ENCODE assay signal across 8 cellular contexts in the genomic region with DNA sequence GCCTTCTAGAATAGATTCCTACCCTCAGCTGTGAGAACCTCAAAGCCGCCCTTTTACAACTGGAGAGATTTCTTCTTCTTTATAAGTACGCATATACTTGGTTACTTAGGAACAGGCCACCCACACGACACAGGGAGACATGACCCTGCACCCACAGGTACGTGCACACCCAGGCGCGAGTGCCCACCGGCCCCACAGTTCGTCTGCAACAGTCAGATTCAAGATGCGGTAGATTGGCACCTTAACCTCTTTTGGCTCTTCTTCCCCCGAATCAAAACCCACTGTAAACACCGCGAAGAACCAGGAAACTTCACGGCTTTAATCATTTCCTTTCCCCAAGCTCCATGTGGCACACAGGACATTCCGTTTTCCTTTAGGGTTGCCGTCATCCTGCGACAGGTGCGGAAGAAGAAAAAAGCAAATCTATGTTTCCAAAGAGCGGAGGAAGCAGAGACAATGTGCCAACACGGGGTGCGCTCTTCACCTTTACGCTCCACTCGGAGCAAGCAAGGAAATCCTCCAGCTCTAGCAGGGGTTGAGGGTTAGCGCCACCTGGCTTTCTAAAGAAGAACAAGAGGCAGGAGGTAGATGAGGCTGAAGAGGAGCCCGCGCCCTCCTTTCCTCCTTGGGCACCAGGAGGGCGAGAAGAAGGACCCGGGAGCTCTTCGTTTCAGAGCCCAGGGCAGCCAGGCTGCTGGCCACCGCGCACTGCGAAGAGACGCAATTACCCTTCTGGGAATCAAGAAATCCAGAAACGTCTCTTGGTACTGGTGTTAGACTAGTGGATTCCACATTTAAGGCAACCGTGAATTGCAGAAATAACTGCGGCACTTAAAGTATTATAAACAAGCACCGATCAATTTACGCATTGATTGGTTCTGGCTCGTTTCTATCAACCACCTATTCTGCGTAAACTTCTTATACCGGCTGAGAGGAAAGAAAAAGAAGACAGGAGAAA. TPM values are rescaled to one million over a fixed set of nuclear protein-coding genes. Genes with fewer than 3 reads are reported as not detected.
DNase-seq lines count a peak whose midpoint lies in the region; ATAC-seq and TF ChIP-seq lines count a peak whose summit lies in the region.

No MANE protein-coding gene starts in this region.

- TF ChIP-seq CTCF in AG09319 (IDR thresholded peaks at IDR 0.05; ENCODE audit: low read depth, low read length): peak; percentile 82

- H3K9me3 Mint-ChIP-seq in activated CD4-positive, alpha-beta memory T cell treated with anti-CD3 and anti-CD28 coated beads, Interleukin-2, amount 10 ng/mL, durations not matched to agents 7 days and 5 days: no peaks in the 10 kb centered on the region

- ATAC-seq in GM18519 (IDR thresholded peaks at IDR 0.05; ENCODE audit: low FRiP score, unreplicated experiment): peak; percentile 97
- peak; percentile 93 for ATAC-seq in HG03025 (IDR thresholded peaks at IDR 0.05; ENCODE audit: low FRiP score, unreplicated experiment)

- H3K27me3 Mint-ChIP-seq in activated CD4-positive, alpha-beta memory T cell treated with anti-CD3 and anti-CD28 coated beads, Interleukin-2, amount 10 ng/mL, durations not matched to agents 7 days and 5 days: peaks cover 29% of the 10 kb centered on the region

- peaks cover 22% of the 10 kb centered on the region for H3K4me1 ChIP-seq in muscle layer of colon (ENCODE audit: insufficient read depth, low read length)

- H3K4me3 ChIP-seq in muscle layer of colon (ENCODE audit: low read depth in 1 of 2, low read length in 2 of 2): peak overlapping the region; percentile 42 to 84

- H3K9me3 ChIP-seq in muscle layer of colon (ENCODE audit: low read length): no peaks in the 10 kb centered on the region

- CTCF ChIA-PET in activated CD4-positive, alpha-beta memory T cell treated with anti-CD3 and anti-CD28 coated beads, Interleukin-2, amount 10 ng/mL, durations not matched to agents 7 days and 5 days (lab: Charles Lee): interaction anchor here (0.6 to 1.5 kb wide), 26 partner anchors 9 to 481 kb away, joined by 3 to 57 read pairs (median 4); no protein-coding TSS in a partner anchor

- H3K27me3 ChIP-seq in muscle layer of colon (ENCODE audit: control insufficient read depth in 1 of 2, insufficient read depth in 2 of 2, low read length in 2 of 2): no peaks in the 10 kb centered on the region

- H3K36me3 ChIP-seq in muscle layer of colon (ENCODE audit: insufficient read depth, low read length): no peaks in the 10 kb centered on the region

- H3K36me3 Mint-ChIP-seq in activated CD4-positive, alpha-beta memory T cell treated with anti-CD3 and anti-CD28 coated beads, Interleukin-2, amount 10 ng/mL, durations not matched to agents 7 days and 5 days (ENCODE audit: low read depth): no peaks in the 10 kb centered on the region

- DNase-seq in AG09319 (ENCODE audit: extremely low read depth, low read depth) (peak; percentile 23), NCI-H226 (peak; percentile 45), epidermal melanocyte (ENCODE audit: insufficient read length, low spot score) (peak; percentile 68), stromal cell of bone marrow (ENCODE audit: low read depth) (peak; percentile 57)
- peak; percentile 71 for DNase-seq in activated CD4-positive, alpha-beta memory T cell treated with anti-CD3 and anti-CD28 coated beads, Interleukin-2, amount 10 ng/mL, durations not matched to agents 7 days and 5 days

- no peak overlapping the region for H3K27ac Mint-ChIP-seq in activated CD4-positive, alpha-beta memory T cell treated with anti-CD3 and anti-CD28 coated beads, Interleukin-2, amount 10 ng/mL, durations not matched to agents 7 days and 5 days

- H3K4me3 Mint-ChIP-seq in activated CD4-positive, alpha-beta memory T cell treated with anti-CD3 and anti-CD28 coated beads, Interleukin-2, amount 10 ng/mL, durations not matched to agents 7 days and 5 days: peak overlapping the region; percentile 71

- POLR2A ChIA-PET in activated CD4-positive, alpha-beta memory T cell treated with anti-CD3 and anti-CD28 coated beads, Interleukin-2, amount 10 ng/mL, durations not matched to agents 7 days and 5 days (lab: Charles Lee): interaction anchor here (1.1 to 1.3 kb wide), 2 partner anchors 74 to 160 kb away, joined by 4 to 5 read pairs; partner anchors contain the start of gene HMGB2

- peak overlapping the region; percentile 23 for H3K9ac ChIP-seq in muscle layer of colon (ENCODE audit: low read length)

- H3K27ac ChIP-seq in muscle layer of colon (ENCODE audit: low read depth, low read length): peak overlapping the region; percentile 62

- H3K4me1 Mint-ChIP-seq in activated CD4-positive, alpha-beta memory T cell treated with anti-CD3 and anti-CD28 coated beads, Interleukin-2, amount 10 ng/mL, durations not matched to agents 7 days and 5 days: peaks cover 22% of the 10 kb centered on the region

RNA-seq across cellular contexts. Expression of gene HAND2, which starts 35.7 kb away (rescaled TPM):
- not detected for total RNA-seq in activated CD4-positive, alpha-beta memory T cell treated with anti-CD3 and anti-CD28 coated beads, Interleukin-2, amount 10 ng/mL, durations not matched to agents 7 days and 5 days

Comparison
In these comparisons a context has a peak if more than half of its experiments do, and no peak if none do; other contexts are left out.
1. Peak in every context shown above with its lines: DNase-seq, ATAC-seq, H3K4me3 ChIP-seq and H3K27ac ChIP-seq.